Comparison of ENCODE assay signal across 17 cellular contexts in genomic region chr3:118080886-118081285, GRCh38.
A peak's percentile ranks its signal among the peaks of the same experiment; 100 is the strongest.
DNase-seq lines count a peak whose midpoint lies in the region; ATAC-seq and TF ChIP-seq lines count a peak whose summit lies in the region.
"Had no signal": no experiment of that assay in that cellular context is flagged by ENCODE, and none has a peak within 500 bp of the region (broad histone marks: within the 10 kb centered on the region; RNA-seq: fewer than 3 reads in every experiment).

No MANE protein-coding gene starts in this region.

- peak; percentile 2 for DNase-seq in Ammon's horn (ENCODE audit: low spot score)
- peak; percentile 18 for DNase-seq in IMR-90
- DNase-seq in WTC11 (ENCODE audit: low spot score) = no peak
- DNase-seq in medulla oblongata (ENCODE audit: extremely low spot score) = peak; percentile 9
- no peak for DNase-seq in osteoblast (ENCODE audit: insufficient read length, low spot score, missing footprints)
- no peak for DNase-seq in T-helper 2 cell
- DNase-seq: Caco-2, DMS53, KG1, NCI-H1436, NCI-H2029 treated with DMSO at 0.1 percent for 48 hours, NCI-H510A treated with DMSO at 0.1 percent for 48 hours, PC-3 had no signal

- H3K23ac ChIP-seq in IMR-90 (ENCODE audit: low read depth, low read length) = no peak overlapping the region

- H3K79me2 ChIP-seq in osteoblast (ENCODE audit: insufficient read depth, low read length) = no peaks in the 10 kb centered on the region

- no peak overlapping the region for H2BK20ac ChIP-seq in IMR-90 (ENCODE audit: low read depth, low read length)

- H3K4me1 Mint-ChIP-seq in WTC11 = peaks cover 1% of the 10 kb centered on the region; the same call in 1 of the 2 replicates
- H3K4me1 Mint-ChIP-seq: CD14-positive monocyte had no signal

- H2AFZ ChIP-seq in IMR-90 (replicated peaks; ENCODE audit: low read length, poor library complexity) (no peak overlapping the region), osteoblast (ENCODE audit: low read length) (no peak overlapping the region)

- no peak overlapping the region for H2BK15ac ChIP-seq in IMR-90 (ENCODE audit: low read depth, low read length)

- H3K56ac ChIP-seq in IMR-90 (ENCODE audit: extremely low read depth, insufficient read depth, low read length) = no peak overlapping the region

- H3K27me3 ChIP-seq in IMR-90 (ENCODE audit: control insufficient read depth, insufficient read depth, low read length) (no peaks in the 10 kb centered on the region), osteoblast (ENCODE audit: insufficient read depth, low read length) (no peaks in the 10 kb centered on the region)

- H4K8ac ChIP-seq in IMR-90 (ENCODE audit: low read depth in 2 of 2, low read length in 2 of 2) = no peak overlapping the region

- TF ChIP-seq CTCF in IMR-90 (conservative IDR thresholded peaks at IDR 0.05; ENCODE audit: low read depth, low read length) (no peak), WTC11 (IDR thresholded peaks at IDR 0.05) (no peak), osteoblast (IDR thresholded peaks at IDR 0.05; ENCODE audit: extremely low read depth, low read depth, low read length) (no peak)

- H3K36me3 Mint-ChIP-seq in WTC11 = no peaks in the 10 kb centered on the region
- H3K36me3 Mint-ChIP-seq: CD14-positive monocyte had no signal

- H3K9me1 ChIP-seq in IMR-90 (ENCODE audit: insufficient read depth, low read length) = no peaks in the 10 kb centered on the region

- H3K4me1 ChIP-seq in IMR-90 (ENCODE audit: control insufficient read depth, insufficient read depth, low read length) = no peaks in the 10 kb centered on the region
- no peaks in the 10 kb centered on the region for H3K4me1 ChIP-seq in osteoblast (ENCODE audit: insufficient read depth, low read length)
- H3K4me1 ChIP-seq: Caco-2 had no signal

- no peak overlapping the region for H3K18ac ChIP-seq in IMR-90 (ENCODE audit: low read depth, low read length)

- BruUV-seq in IMR-90 (replicated peaks; lab: Mats Ljungman, UMichigan) = no TSS peak

- H3K27me3 Mint-ChIP-seq in WTC11 (ENCODE audit: low read depth) = no peaks in the 10 kb centered on the region

- H2BK5ac ChIP-seq in IMR-90 (ENCODE audit: low read depth, low read length, poor library complexity, severe bottlenecking) = no peak overlapping the region

- peak overlapping the region; percentile 5; the same call in 1 of the 2 replicates for H3K27ac Mint-ChIP-seq in WTC11

- no peak overlapping the region for H2AK9ac ChIP-seq in IMR-90 (replicated peaks; ENCODE audit: low read depth, low read length, poor library complexity)

- no peak overlapping the region for H2BK120ac ChIP-seq in IMR-90 (ENCODE audit: low read depth, low read length)

- H3K4me2 ChIP-seq in IMR-90 (ENCODE audit: low read depth, low read length) (no peak overlapping the region), osteoblast (ENCODE audit: insufficient read depth, low read length) (no peak overlapping the region)

- H3K9ac ChIP-seq in IMR-90 (ENCODE audit: low read depth, low read length) = no peak overlapping the region

- 25% methylated on average over 1 of the region's 1 CpG; no CpG with 5 or more reads in 1 of the 2 experiments for WGBS in IMR-90 (ENCODE audit: extremely low coverage in 2 of 2, insufficient read length in 1 of 2), 2 experiments

- intact Hi-C loops in IMR-90 (cut with micrococcal nuclease) = no loop called here

- CTCF ChIA-PET in IMR-90 (lab: Yijun Ruan, JAX) = no interaction called here
- CTCF ChIA-PET in WTC11 (lab: Charles Lee) = no interaction called here

- H3K4me3 Mint-ChIP-seq in WTC11 = no peak overlapping the region
- H3K4me3 Mint-ChIP-seq: CD14-positive monocyte had no signal

- H3K27ac ChIP-seq in IMR-90 (ENCODE audit: insufficient read depth, low read length) (no peak overlapping the region), osteoblast (ENCODE audit: low read depth, low read length) (no peak overlapping the region)
- H3K27ac ChIP-seq: HL-60 had no signal

- no peak overlapping the region for H4K5ac ChIP-seq in IMR-90 (ENCODE audit: low read depth, low read length)

- H2AK5ac ChIP-seq in IMR-90 (ENCODE audit: low read depth, low read length) = no peak overlapping the region

- H4K20me1 ChIP-seq in IMR-90 (ENCODE audit: insufficient read depth, low read length) (no peaks in the 10 kb centered on the region), osteoblast (ENCODE audit: insufficient read depth, low read length) (no peaks in the 10 kb centered on the region)

- no peak overlapping the region for H3K14ac ChIP-seq in IMR-90 (replicated peaks; ENCODE audit: low read depth, low read length)

- no peak overlapping the region for H3K4me3 ChIP-seq in IMR-90 (ENCODE audit: insufficient read depth, low read depth, low read length)
- no peak overlapping the region for H3K4me3 ChIP-seq in osteoblast (ENCODE audit: insufficient read depth, low read length)

- no peaks in the 10 kb centered on the region for H3K79me1 ChIP-seq in IMR-90 (ENCODE audit: low read depth in 1 of 2, low read length in 2 of 2)

- H3K36me3 ChIP-seq in IMR-90 (ENCODE audit: control insufficient read depth, insufficient read depth, low read length) (no peaks in the 10 kb centered on the region), osteoblast (ENCODE audit: insufficient read depth, low read length) (no peaks in the 10 kb centered on the region)

- no peak for TF ChIP-seq POLR2A in IMR-90 (IDR thresholded peaks at IDR 0.05; ENCODE audit: low read depth, low read length)

- TF ChIP-seq RAD21 in IMR-90 (IDR thresholded peaks at IDR 0.05; ENCODE audit: low read length) = no peak

- dilution Hi-C loops in IMR-90 (cut with HindIII; ENCODE audit: low sequenced_read_pairs, unreplicated experiment) = no loop called here

- no peaks in the 10 kb centered on the region for H3K9me3 ChIP-seq in IMR-90 (ENCODE audit: control insufficient read depth, insufficient read depth, low read length)
- peaks cover 3% of the 10 kb centered on the region for H3K9me3 ChIP-seq in osteoblast (ENCODE audit: low read depth, low read length)
- H3K9me3 ChIP-seq: Caco-2 had no signal

- in situ Hi-C loops in IMR-90 (cut with MboI; ENCODE audit: low sequenced_read_pairs) = no loop called here

- H3K4ac ChIP-seq in IMR-90 (ENCODE audit: low read depth, low read length) = no peak overlapping the region

- POLR2A ChIA-PET in IMR-90 (lab: Charles Lee; ENCODE audit: unreplicated experiment) = no interaction called here
- POLR2A ChIA-PET in WTC11 (lab: Charles Lee) = no interaction called here

- H3K9me3 Mint-ChIP-seq in WTC11 = no peaks in the 10 kb centered on the region

- H4K91ac ChIP-seq in IMR-90 (ENCODE audit: insufficient read depth, low read depth, low read length) = no peak overlapping the region

- ATAC-seq in IMR-90 (ENCODE audit: low read depth) = peak; percentile 83
- ATAC-seq in WTC11 = peak; percentile 26; the same call in 1 of the 2 replicates
- ATAC-seq in HG03442 (IDR thresholded peaks at IDR 0.05; ENCODE audit: unreplicated experiment) = no peak
- ATAC-seq in HG03039 (IDR thresholded peaks at IDR 0.05; ENCODE audit: unreplicated experiment) = no peak
- ATAC-seq: PC-3 had no signal

TF ChIP-seq in IMR-90, 13 proteins besides CTCF, POLR2A, EP300 and RAD21:
- TF ChIP-seq USF2 (IDR thresholded peaks at IDR 0.05; ENCODE audit: low read depth, low read length) (no peak), MAFK (IDR thresholded peaks at IDR 0.05; ENCODE audit: low read depth, low read length) (peak; percentile 11; the same call in 1 of the 2 replicates), SMC3 (IDR thresholded peaks at IDR 0.05; ENCODE audit: low read depth, low read length) (no peak), CHD1 (IDR thresholded peaks at IDR 0.05; ENCODE audit: low read depth, low read length) (no peak)
TF ChIP-seq in IMR-90: peak in this region for 1.

TF ChIP-seq in WTC11, 78 proteins besides CTCF, POLR2A, EP300 and RAD21:
- TF ChIP-seq E2F1 (CRISPR knock-in tag; IDR thresholded peaks at IDR 0.05) (no peak), ZNF425 (CRISPR knock-in tag; conservative IDR thresholded peaks at IDR 0.05) (no peak), GTF2I (CRISPR knock-in tag; conservative IDR thresholded peaks at IDR 0.05) (no peak), MLX (CRISPR knock-in tag; IDR thresholded peaks at IDR 0.05) (no peak), ZNF121 (CRISPR knock-in tag; IDR thresholded peaks at IDR 0.05) (no peak), TP53 (CRISPR knock-in tag; IDR thresholded peaks at IDR 0.05) (no peak), SOX15 (CRISPR knock-in tag; IDR thresholded peaks at IDR 0.05) (no peak), NR3C1 (CRISPR knock-in tag; conservative IDR thresholded peaks at IDR 0.05; ENCODE audit: low read depth) (no peak), PRRX2 (CRISPR knock-in tag; IDR thresholded peaks at IDR 0.05) (no peak)
TF ChIP-seq in WTC11: peak in this region for 0.

Comparison
In these comparisons a context has a peak if more than half of its experiments do, and no peak if none do; other contexts are left out.
1. DNase-seq: peak in Ammon's horn (single experiment), IMR-90 (single experiment) and medulla oblongata (single experiment); none in WTC11 (single experiment), osteoblast (single experiment) and T-helper 2 cell (0 of 5).
2. ATAC-seq: peak in IMR-90 (single experiment) and WTC11 (single experiment); none in HG03442 (single experiment) and HG03039 (single experiment).